20 cellular contexts compared by ENCODE assay signal in the genomic region with DNA sequence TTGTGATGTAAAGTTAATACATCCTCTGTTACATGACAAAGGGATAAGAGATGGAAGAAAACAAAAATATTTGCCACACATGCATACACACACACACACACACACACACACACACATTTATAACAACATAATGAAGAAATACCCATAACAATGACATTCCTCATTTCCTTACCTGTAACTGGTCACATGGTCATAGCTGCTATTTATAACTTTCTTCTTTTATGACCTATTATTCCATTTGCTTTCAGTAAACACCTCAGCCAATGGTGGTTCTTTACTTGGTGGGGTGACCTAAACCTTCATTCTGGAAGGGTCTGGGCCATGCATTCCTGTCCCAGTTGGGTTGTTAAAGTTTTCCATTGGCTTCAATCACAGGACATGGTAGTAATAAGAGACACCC. TPM values are rescaled to one million over a fixed set of nuclear protein-coding genes. Genes with fewer than 3 reads are reported as not detected.
DNase-seq lines count a peak whose midpoint lies in the region; ATAC-seq, FAIRE-seq and TF ChIP-seq lines count a peak whose summit lies in the region.
"Had no signal": no experiment of that assay in that cellular context is flagged by ENCODE, and none has a peak within 500 bp of the region (broad histone marks: within the 10 kb centered on the region; RNA-seq: fewer than 3 reads in every experiment).

No MANE protein-coding gene starts in this region.

- intact Hi-C loops in MCF 10A (cut with micrococcal nuclease): no loop called here
- intact Hi-C loops in breast epithelium (cut with DNase I; ENCODE audit: low total_unique reads): no loop called here
- intact Hi-C loops in heart right ventricle (cut with DNase I): no loop called here
- intact Hi-C loops in esophagus squamous epithelium (cut with DNase I): no loop called here

- no peaks in the 10 kb centered on the region for H3K27me3 Mint-ChIP-seq in MCF 10A (ENCODE audit: insufficient read depth, unreplicated experiment)

- H3K4me1 ChIP-seq in breast epithelium: peaks cover 6 to 12% of the 10 kb centered on the region in 2 donors
- peaks cover 18 to 60% (median 56%) of the 10 kb centered on the region in 9 donors for H3K4me1 ChIP-seq in heart right ventricle
- H3K4me1 ChIP-seq in esophagus squamous epithelium: peaks cover 22 to 58% (median 30%) of the 10 kb centered on the region in 3 donors

- CTCF ChIA-PET in MCF 10A (lab: Yijun Ruan, JAX): interaction anchor here (0.7 to 1.5 kb wide), 3 partner anchors 11 to 100 kb away, joined by 3 to 6 read pairs (median 3); no protein-coding TSS in a partner anchor

- H3K36me3 ChIP-seq in breast epithelium (no peaks in the 10 kb centered on the region), bronchial epithelial cell (ENCODE audit: control insufficient read depth, insufficient read depth, low read length) (no peaks in the 10 kb centered on the region), heart right ventricle (no peaks in the 10 kb centered on the region), esophagus squamous epithelium (no peaks in the 10 kb centered on the region)

- TF ChIP-seq POLR2A in breast epithelium (IDR thresholded peaks at IDR 0.05): no peak
- TF ChIP-seq POLR2A in esophagus squamous epithelium (IDR thresholded peaks at IDR 0.05): no peak

- H3K27ac Mint-ChIP-seq in MCF 10A (ENCODE audit: low read depth, unreplicated experiment): peak overlapping the region; percentile 49
- peak overlapping the region; percentile 26 for H3K27ac Mint-ChIP-seq in stimulated activated effector memory CD8-positive, alpha-beta T cell treated with anti-CD3 and anti-CD28 coated beads, Interleukin-12 subunit alpha, Interleukin-12 subunit beta, amount 100 ng/mL, for 72 hours
- H3K27ac Mint-ChIP-seq: IgD-negative memory B cell; stimulated activated memory B cell treated with anti-CD40 and anti-IgM and Interleukin-4, amounts not matched to agents 10 μg/mL and 1 μg/mL and 100 μg/mL, for 72 hours had no signal

- H3K27me3 ChIP-seq in breast epithelium (no peaks in the 10 kb centered on the region), bronchial epithelial cell (ENCODE audit: control insufficient read depth, insufficient read depth, low read length) (no peaks in the 10 kb centered on the region), heart right ventricle (peaks cover 0 to 20% (median 0%) of the 10 kb centered on the region in 7 donors), esophagus squamous epithelium (peaks cover 0 to 17% (median 0%) of the 10 kb centered on the region in 4 donors)
- H3K27me3 ChIP-seq: foreskin keratinocyte had no signal

- no peak for FAIRE-seq in bronchial epithelial cell (lab: Jason Lieb, UNC)
- FAIRE-seq: H1 had no signal

- H3K4me3 ChIP-seq in breast epithelium: no peak overlapping the region
- no peak overlapping the region for H3K4me3 ChIP-seq in bronchial epithelial cell (ENCODE audit: low read depth, low read length)
- no peak overlapping the region for H3K4me3 ChIP-seq in heart right ventricle
- H3K4me3 ChIP-seq in esophagus squamous epithelium: no peak overlapping the region
- H3K4me3 ChIP-seq: psoas muscle, skin epidermis had no signal

- H3K9me3 ChIP-seq in breast epithelium: no peaks in the 10 kb centered on the region
- no peaks in the 10 kb centered on the region for H3K9me3 ChIP-seq in heart right ventricle
- H3K9me3 ChIP-seq in esophagus squamous epithelium: no peaks in the 10 kb centered on the region
- H3K9me3 ChIP-seq: psoas muscle had no signal

- DNase-seq in MCF 10A (ENCODE audit: unreplicated experiment) (peak; percentile 16), breast epithelium (ENCODE audit: low spot score in 2 of 2) (no peak), RKO (ENCODE audit: low spot score) (peak; percentile 88), bronchial epithelial cell (ENCODE audit: low read depth) (peak; percentile 76), heart right ventricle (no peak), esophagus squamous epithelium (lab: John Stamatoyannopoulos, UW) (no peak)
- DNase-seq in stimulated activated effector memory CD8-positive, alpha-beta T cell treated with anti-CD3 and anti-CD28 coated beads, Interleukin-12 subunit alpha, Interleukin-12 subunit beta, amount 100 ng/mL, for 72 hours (ENCODE audit: low spot score in 2 of 2): no peak
- DNase-seq: erythroblast; hypothalamus; MM.1S; NCI-H1436 treated with DMSO at 0.1 percent for 48 hours; NCI-H510A treated with DMSO at 0.1 percent for 48 hours; psoas muscle; stimulated activated CD4-positive, alpha-beta T cell treated with anti-CD3 and anti-CD28 coated beads, Interleukin-2, amount 100 ng/mL, for 24 hours had no signal

- H3K9me3 Mint-ChIP-seq in MCF 10A (ENCODE audit: unreplicated experiment): no peaks in the 10 kb centered on the region
- no peaks in the 10 kb centered on the region for H3K9me3 Mint-ChIP-seq in stimulated activated effector memory CD8-positive, alpha-beta T cell treated with anti-CD3 and anti-CD28 coated beads, Interleukin-12 subunit alpha, Interleukin-12 subunit beta, amount 100 ng/mL, for 72 hours
- H3K9me3 Mint-ChIP-seq: IgD-negative memory B cell; stimulated activated memory B cell treated with anti-CD40 and anti-IgM and Interleukin-4, amounts not matched to agents 10 μg/mL and 1 μg/mL and 100 μg/mL, for 72 hours had no signal

- no TSS peak for BruUV-seq in MCF 10A (replicated peaks; lab: Mats Ljungman, UMichigan)

- no peak overlapping the region for H3K4me3 Mint-ChIP-seq in MCF 10A (ENCODE audit: unreplicated experiment)
- H3K4me3 Mint-ChIP-seq in stimulated activated effector memory CD8-positive, alpha-beta T cell treated with anti-CD3 and anti-CD28 coated beads, Interleukin-12 subunit alpha, Interleukin-12 subunit beta, amount 100 ng/mL, for 72 hours: no peak overlapping the region
- H3K4me3 Mint-ChIP-seq: IgD-negative memory B cell; stimulated activated memory B cell treated with anti-CD40 and anti-IgM and Interleukin-4, amounts not matched to agents 10 μg/mL and 1 μg/mL and 100 μg/mL, for 72 hours had no signal

- POLR2A ChIA-PET in MCF 10A (lab: Yijun Ruan, JAX): interaction anchor here (1.0 to 15.3 kb wide), 5 partner anchors 9 to 162 kb away, joined by 3 to 1404 read pairs (median 35); partner anchors contain the start of genes MT1E, MT1F, MT1X and NUDT21

- H3K4me1 Mint-ChIP-seq in MCF 10A (ENCODE audit: insufficient read depth, unreplicated experiment): peaks cover 37% of the 10 kb centered on the region
- peaks cover 65% of the 10 kb centered on the region for H3K4me1 Mint-ChIP-seq in stimulated activated effector memory CD8-positive, alpha-beta T cell treated with anti-CD3 and anti-CD28 coated beads, Interleukin-12 subunit alpha, Interleukin-12 subunit beta, amount 100 ng/mL, for 72 hours

- H3K36me3 Mint-ChIP-seq in MCF 10A (ENCODE audit: insufficient read depth, unreplicated experiment): peaks cover 7% of the 10 kb centered on the region
- no peaks in the 10 kb centered on the region for H3K36me3 Mint-ChIP-seq in stimulated activated effector memory CD8-positive, alpha-beta T cell treated with anti-CD3 and anti-CD28 coated beads, Interleukin-12 subunit alpha, Interleukin-12 subunit beta, amount 100 ng/mL, for 72 hours
- H3K36me3 Mint-ChIP-seq: IgD-negative memory B cell; stimulated activated memory B cell treated with anti-CD40 and anti-IgM and Interleukin-4, amounts not matched to agents 10 μg/mL and 1 μg/mL and 100 μg/mL, for 72 hours had no signal

- H3K27ac ChIP-seq in breast epithelium (no peak overlapping the region), heart right ventricle (no peak overlapping the region), esophagus squamous epithelium (no peak overlapping the region)
- H3K27ac ChIP-seq: foreskin keratinocyte, psoas muscle, skin epidermis had no signal

- TF ChIP-seq CTCF in MCF 10A (IDR thresholded peaks at IDR 0.05; ENCODE audit: unreplicated experiment): no peak
- TF ChIP-seq CTCF in breast epithelium (IDR thresholded peaks at IDR 0.05): no peak
- no peak for TF ChIP-seq CTCF in bronchial epithelial cell (IDR thresholded peaks at IDR 0.05; ENCODE audit: insufficient read depth, low read length, severe bottlenecking)
- no peak for TF ChIP-seq CTCF in heart right ventricle (IDR thresholded peaks at IDR 0.05)
- TF ChIP-seq CTCF in esophagus squamous epithelium (IDR thresholded peaks at IDR 0.05): no peak

- ATAC-seq in stimulated activated effector memory CD8-positive, alpha-beta T cell treated with anti-CD3 and anti-CD28 coated beads, Interleukin-12 subunit alpha, Interleukin-12 subunit beta, amount 100 ng/mL, for 72 hours: no peak
- ATAC-seq in heart right ventricle: no peak
- no peak for ATAC-seq in HG03025 (IDR thresholded peaks at IDR 0.05; ENCODE audit: low FRiP score, unreplicated experiment)
- ATAC-seq: psoas muscle; stimulated activated memory B cell treated with anti-CD40 and anti-IgM and Interleukin-4, amounts not matched to agents 10 μg/mL and 1 μg/mL and 100 μg/mL, for 72 hours had no signal

RNA-seq across cellular contexts. Expression of gene MT2A, which starts 5.3 kb away (rescaled TPM):
- total RNA-seq in MCF 10A (2022) (2,490 and 3,582 TPM in 2 replicates), breast epithelium (100 to 1,000 TPM; 352 to 543 (median 428) TPM), bronchial epithelial cell (10.0 and 34.0 TPM in 2 replicates), heart right ventricle (100 to 1,000 TPM in 6 of 10 donors, 10 to 100 TPM in 4; 88.8 to 354 (median 109) TPM), esophagus squamous epithelium (100 to 1,000 TPM in 2 of 4 donors, 10 to 100 TPM in 2; 76.5 to 157 (median 96.2) TPM)
- polyA plus RNA-seq in heart right ventricle: 100 to 1,000 TPM; 195 to 231 TPM

RNA-seq across cellular contexts. Expression of gene MT1E, which starts 11.9 kb away (rescaled TPM):
- total RNA-seq in MCF 10A (2022) (518 and 934 TPM in 2 replicates), breast epithelium (100 to 1,000 TPM; 284 to 698 (median 513) TPM), bronchial epithelial cell (60.8 and 90.5 TPM in 2 replicates), heart right ventricle (100 to 1,000 TPM in 5 of 10 donors, 10 to 100 TPM in 5; 83.3 to 164 (median 97.0) TPM), esophagus squamous epithelium (100 to 1,000 TPM in 1 of 4 donors, 10 to 100 TPM in 3; 52.4 to 106 (median 88.7) TPM)
- polyA plus RNA-seq in heart right ventricle: 100 to 1,000 TPM in 1 of 2 donors, 10 to 100 TPM in 1; 31.9 to 268 TPM

RNA-seq across cellular contexts. Expression of gene MT1M, which starts 18.8 kb away (rescaled TPM):
- total RNA-seq in MCF 10A (2022): not detected in 2 replicates
- 100 to 1,000 TPM in 1 of 3 donors, 10 to 100 TPM in 2; 42.9 to 120 (median 46.0) TPM for total RNA-seq in breast epithelium
- 0.26 TPM in 1 of 2 replicates, not detected in the other for total RNA-seq in bronchial epithelial cell
- total RNA-seq in heart right ventricle: 10 to 100 TPM in 1 of 10 donors, 1 to 10 TPM in 5, under 1 TPM in 4; 0.75 to 24.3 (median 1.7) TPM
- polyA plus RNA-seq in heart right ventricle: 10 to 100 TPM; 11.9 to 25.4 TPM
- total RNA-seq in esophagus squamous epithelium: 1 to 10 TPM in 2 of 4 donors, under 1 TPM in 1, not detected in 1; 0.57 to 7.4 (median 4.8) TPM
- total RNA-seq: foreskin keratinocyte, H1 had no signal
- polyA plus RNA-seq: IgD-negative memory B cell had no signal

RNA-seq across cellular contexts. Expression of gene MT3, which starts 24.4 kb away (rescaled TPM):
- not detected in 2 replicates for total RNA-seq in MCF 10A (2022)
- total RNA-seq in breast epithelium: not detected
- not detected in 2 replicates for total RNA-seq in bronchial epithelial cell
- total RNA-seq in heart right ventricle: 10 to 100 TPM in 1 of 10 donors, 1 to 10 TPM in 9; 1.9 to 11.6 (median 4.1) TPM
- 10 to 100 TPM in 1 of 2 donors, 1 to 10 TPM in 1; 4.4 to 29.8 TPM for polyA plus RNA-seq in heart right ventricle
- total RNA-seq in esophagus squamous epithelium: not detected
- total RNA-seq: foreskin keratinocyte, H1 had no signal
- polyA plus RNA-seq: foreskin keratinocyte, IgD-negative memory B cell had no signal

RNA-seq across cellular contexts. Expression of gene MT1A, which starts 24.8 kb away (rescaled TPM):
- total RNA-seq in MCF 10A (2022) (not detected in 2 replicates), breast epithelium (100 to 1,000 TPM in 2 of 3 donors, 10 to 100 TPM in 1; 97.8 to 672 (median 130) TPM), bronchial epithelial cell (not detected in 2 replicates), heart right ventricle (10 to 100 TPM in 1 of 10 donors, 1 to 10 TPM in 5, under 1 TPM in 2, not detected in 2; 0.71 to 67.7 (median 2.6) TPM), esophagus squamous epithelium (10 to 100 TPM in 1 of 4 donors, 1 to 10 TPM in 2, not detected in 1; 3.3 to 34.2 (median 5.3) TPM)
- 100 to 1,000 TPM in 1 of 2 donors, 10 to 100 TPM in 1; 11.1 to 102 TPM for polyA plus RNA-seq in heart right ventricle
- total RNA-seq: foreskin keratinocyte, H1 had no signal
- polyA plus RNA-seq: H1, IgD-negative memory B cell had no signal

Comparison
In these comparisons a context has a peak if more than half of its experiments do, and no peak if none do; other contexts are left out.
1. DNase-seq: peak in MCF 10A (single experiment), RKO (single experiment) and bronchial epithelial cell (single experiment); none in breast epithelium (0 of 2), stimulated activated effector memory CD8-positive, alpha-beta T cell treated with anti-CD3 and anti-CD28 coated beads, Interleukin-12 subunit alpha, Interleukin-12 subunit beta, amount 100 ng/mL, for 72 hours (0 of 2), heart right ventricle (0 of 2) and esophagus squamous epithelium (single experiment).